1 cellular context compared by ENCODE assay signal in genomic region chr6:115717472-115717871, GRCh38.
TF ChIP-seq lines count a peak whose summit lies in the region.

No MANE protein-coding gene starts in this region.

TF ChIP-seq in GM12878, 131 proteins besides CTCF, POLR2A, EP300 and RAD21 (continued from another document):
- TF ChIP-seq, protein P1, sequence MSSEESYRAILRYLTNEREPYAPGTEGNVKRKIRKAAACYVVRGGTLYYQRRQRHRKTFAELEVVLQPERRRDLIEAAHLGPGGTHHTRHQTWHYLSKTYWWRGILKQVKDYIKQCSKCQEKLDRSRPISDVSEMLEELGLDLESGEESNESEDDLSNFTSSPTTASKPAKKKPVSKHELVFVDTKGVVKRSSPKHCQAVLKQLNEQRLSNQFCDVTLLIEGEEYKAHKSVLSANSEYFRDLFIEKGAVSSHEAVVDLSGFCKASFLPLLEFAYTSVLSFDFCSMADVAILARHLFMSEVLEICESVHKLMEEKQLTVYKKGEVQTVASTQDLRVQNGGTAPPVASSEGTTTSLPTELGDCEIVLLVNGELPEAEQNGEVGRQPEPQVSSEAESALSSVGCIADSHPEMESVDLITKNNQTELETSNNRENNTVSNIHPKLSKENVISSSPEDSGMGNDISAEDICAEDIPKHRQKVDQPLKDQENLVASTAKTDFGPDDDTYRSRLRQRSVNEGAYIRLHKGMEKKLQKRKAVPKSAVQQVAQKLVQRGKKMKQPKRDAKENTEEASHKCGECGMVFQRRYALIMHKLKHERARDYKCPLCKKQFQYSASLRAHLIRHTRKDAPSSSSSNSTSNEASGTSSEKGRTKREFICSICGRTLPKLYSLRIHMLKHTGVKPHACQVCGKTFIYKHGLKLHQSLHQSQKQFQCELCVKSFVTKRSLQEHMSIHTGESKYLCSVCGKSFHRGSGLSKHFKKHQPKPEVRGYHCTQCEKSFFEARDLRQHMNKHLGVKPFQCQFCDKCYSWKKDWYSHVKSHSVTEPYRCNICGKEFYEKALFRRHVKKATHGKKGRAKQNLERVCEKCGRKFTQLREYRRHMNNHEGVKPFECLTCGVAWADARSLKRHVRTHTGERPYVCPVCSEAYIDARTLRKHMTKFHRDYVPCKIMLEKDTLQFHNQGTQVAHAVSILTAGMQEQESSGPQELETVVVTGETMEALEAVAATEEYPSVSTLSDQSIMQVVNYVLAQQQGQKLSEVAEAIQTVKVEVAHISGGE (CRISPR knock-in tag; IDR thresholded peaks at IDR 0.05) = no peak
- TF ChIP-seq BACH1 (IDR thresholded peaks at IDR 0.05; ENCODE audit: borderline replicate concordance) = no peak
- TF ChIP-seq PAX8 (IDR thresholded peaks at IDR 0.05) = no peak
- TF ChIP-seq, protein P2, sequence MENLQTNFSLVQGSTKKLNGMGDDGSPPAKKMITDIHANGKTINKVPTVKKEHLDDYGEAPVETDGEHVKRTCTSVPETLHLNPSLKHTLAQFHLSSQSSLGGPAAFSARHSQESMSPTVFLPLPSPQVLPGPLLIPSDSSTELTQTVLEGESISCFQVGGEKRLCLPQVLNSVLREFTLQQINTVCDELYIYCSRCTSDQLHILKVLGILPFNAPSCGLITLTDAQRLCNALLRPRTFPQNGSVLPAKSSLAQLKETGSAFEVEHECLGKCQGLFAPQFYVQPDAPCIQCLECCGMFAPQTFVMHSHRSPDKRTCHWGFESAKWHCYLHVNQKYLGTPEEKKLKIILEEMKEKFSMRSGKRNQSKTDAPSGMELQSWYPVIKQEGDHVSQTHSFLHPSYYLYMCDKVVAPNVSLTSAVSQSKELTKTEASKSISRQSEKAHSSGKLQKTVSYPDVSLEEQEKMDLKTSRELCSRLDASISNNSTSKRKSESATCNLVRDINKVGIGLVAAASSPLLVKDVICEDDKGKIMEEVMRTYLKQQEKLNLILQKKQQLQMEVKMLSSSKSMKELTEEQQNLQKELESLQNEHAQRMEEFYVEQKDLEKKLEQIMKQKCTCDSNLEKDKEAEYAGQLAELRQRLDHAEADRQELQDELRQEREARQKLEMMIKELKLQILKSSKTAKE (IDR thresholded peaks at IDR 0.05; ENCODE audit: low read depth, poor library complexity, severe bottlenecking) = no peak
- no peak for TF ChIP-seq SIX5 (IDR thresholded peaks at IDR 0.05; ENCODE audit: low read depth, low read length, severe bottlenecking)
- no peak for TF ChIP-seq NRF1 (conservative IDR thresholded peaks at IDR 0.05; ENCODE audit: low read depth, low read length)
- no peak for TF ChIP-seq CBX3 (IDR thresholded peaks at IDR 0.05; ENCODE audit: borderline replicate concordance, low read depth)
- peak in 1 of 2 experiments; percentile 4; a peak in 1 of 4 replicates for TF ChIP-seq BHLHE40 (IDR thresholded peaks at IDR 0.05; ENCODE audit: borderline replicate concordance in 1 of 2, low read depth in 2 of 2, low read length in 1 of 2)
- TF ChIP-seq KAT2A (conservative IDR thresholded peaks at IDR 0.05; ENCODE audit: control insufficient read depth, low read depth, low read length) = no peak
- peak; percentile 24; the same call in 1 of the 2 replicates for TF ChIP-seq NFIC (IDR thresholded peaks at IDR 0.05; ENCODE audit: low read depth, low read length)
- no peak for TF ChIP-seq FOXK2 (IDR thresholded peaks at IDR 0.05)
- TF ChIP-seq RFX5 (IDR thresholded peaks at IDR 0.05; ENCODE audit: low read depth, low read length) = no peak
- TF ChIP-seq MTA2 (IDR thresholded peaks at IDR 0.05; ENCODE audit: low read depth) = peak; percentile 40; the same call in 1 of the 2 replicates
- TF ChIP-seq TCF3 (IDR thresholded peaks at IDR 0.05; ENCODE audit: borderline replicate concordance, insufficient read depth, low read depth, low read length) = no peak
- TF ChIP-seq MEF2A (IDR thresholded peaks at IDR 0.05; ENCODE audit: insufficient read depth, low read depth, low read length) = no peak
- no peak for TF ChIP-seq ATF7 (IDR thresholded peaks at IDR 0.05; ENCODE audit: low read depth)
- no peak for TF ChIP-seq ZNF217 (IDR thresholded peaks at IDR 0.05)
- TF ChIP-seq ZNF384 (IDR thresholded peaks at IDR 0.05; ENCODE audit: borderline replicate concordance, low read depth, low read length) = no peak
- TF ChIP-seq RCOR1 (conservative IDR thresholded peaks at IDR 0.05; ENCODE audit: low read depth, low read length) = no peak
- no peak for TF ChIP-seq JUNB (IDR thresholded peaks at IDR 0.05)
- TF ChIP-seq ATF3 (IDR thresholded peaks at IDR 0.05; ENCODE audit: borderline replicate concordance, extremely low read depth, low read depth, low read length) = no peak
- TF ChIP-seq DPF2 (IDR thresholded peaks at IDR 0.05) = 0 out of 2 replicates have a peak, but pooled peaks have one; percentile 58
- no peak for TF ChIP-seq GATAD2B (conservative IDR thresholded peaks at IDR 0.05; ENCODE audit: low read depth)
- TF ChIP-seq RELB (IDR thresholded peaks at IDR 0.05; ENCODE audit: low read depth) = peak; percentile 38; the same call in 1 of the 2 replicates
- peak; percentile 39 to 40; a peak in 2 of 4 replicates for TF ChIP-seq IKZF2 (IDR thresholded peaks at IDR 0.05)
- peak; percentile 32; the same call in 1 of the 2 replicates for TF ChIP-seq NR2F1 (conservative IDR thresholded peaks at IDR 0.05)
- no peak for TF ChIP-seq MYC (IDR thresholded peaks at IDR 0.05; ENCODE audit: insufficient read depth, insufficient read length, insufficient replicate concordance, low read length, severe bottlenecking)
- peak; percentile 41; the same call in 1 of the 2 replicates for TF ChIP-seq RAD51 (IDR thresholded peaks at IDR 0.05)
- no peak for TF ChIP-seq TARDBP (IDR thresholded peaks at IDR 0.05; ENCODE audit: borderline replicate concordance)
